Comparison of ENCODE assay signal across 8 cellular contexts in genomic region chr6:57173886-57174510, GRCh38. TPM values are rescaled to one million over a fixed set of nuclear protein-coding genes. Genes with fewer than 3 reads are reported as not detected.
A peak's percentile ranks its signal among the peaks of the same experiment; 100 is the strongest.
DNase-seq lines count a peak whose midpoint lies in the region; ATAC-seq, FAIRE-seq and TF ChIP-seq lines count a peak whose summit lies in the region.

No MANE protein-coding gene starts in this region.

- DNase-seq in GM12892 (ENCODE audit: insufficient read length) (no peak), SW480 (ENCODE audit: low spot score) (peak; percentile 46), fibroblast of the aortic adventitia (ENCODE audit: low read depth) (peak; percentile 87), NCI-H526 treated with DMSO at 0.1 percent for 48 hours (lab: John Stamatoyannopoulos, UW) (no peak)
- DNase-seq in stimulated activated naive B cell treated with anti-CD40 and anti-IgM and Interleukin-4, amounts not matched to agents 10 μg/mL and 1 μg/mL and 100 μg/mL, for 72 hours = no peak
- no peak for DNase-seq in stimulated activated CD8-positive, alpha-beta memory T cell treated with anti-CD3 and anti-CD28 coated beads, Interleukin-4, amount 100 ng/mL, for 48 hours

- no peaks in the 10 kb centered on the region for H3K27me3 Mint-ChIP-seq in stimulated activated naive B cell treated with anti-CD40 and anti-IgM and Interleukin-4, amounts not matched to agents 10 μg/mL and 1 μg/mL and 100 μg/mL, for 72 hours

- H3K4me3 ChIP-seq in fibroblast of the aortic adventitia (ENCODE audit: low read depth, low read length) = peak overlapping the region; percentile 72

- peak; percentile 60 for FAIRE-seq in GM12892 (lab: Jason Lieb, UNC)

- peak overlapping the region; percentile 54 to 97 for H3K4me3 Mint-ChIP-seq in stimulated activated naive B cell treated with anti-CD40 and anti-IgM and Interleukin-4, amounts not matched to agents 10 μg/mL and 1 μg/mL and 100 μg/mL, for 72 hours

- H3K9me3 Mint-ChIP-seq in stimulated activated naive B cell treated with anti-CD40 and anti-IgM and Interleukin-4, amounts not matched to agents 10 μg/mL and 1 μg/mL and 100 μg/mL, for 72 hours = no peaks in the 10 kb centered on the region

- peaks cover 2 to 9% of the 10 kb centered on the region in 2 donors for H3K36me3 Mint-ChIP-seq in stimulated activated naive B cell treated with anti-CD40 and anti-IgM and Interleukin-4, amounts not matched to agents 10 μg/mL and 1 μg/mL and 100 μg/mL, for 72 hours

- peaks cover 9 to 10% of the 10 kb centered on the region in 2 donors for H3K4me1 Mint-ChIP-seq in stimulated activated naive B cell treated with anti-CD40 and anti-IgM and Interleukin-4, amounts not matched to agents 10 μg/mL and 1 μg/mL and 100 μg/mL, for 72 hours

- H3K27ac ChIP-seq in 22Rv1 = 0 out of 2 replicates have a peak overlapping the region, but pooled peaks have one; percentile 34

- ATAC-seq in stimulated activated naive B cell treated with anti-CD40 and anti-IgM and Interleukin-4, amounts not matched to agents 10 μg/mL and 1 μg/mL and 100 μg/mL, for 72 hours (replicated peaks) = no peak
- no peak for ATAC-seq in GM18511 (IDR thresholded peaks at IDR 0.05; ENCODE audit: unreplicated experiment)

- H3K27ac Mint-ChIP-seq in stimulated activated naive B cell treated with anti-CD40 and anti-IgM and Interleukin-4, amounts not matched to agents 10 μg/mL and 1 μg/mL and 100 μg/mL, for 72 hours = no peak overlapping the region

- no peak for TF ChIP-seq POLR2A in GM12892 (IDR thresholded peaks at IDR 0.05; ENCODE audit: low read depth, low read length)

- TF ChIP-seq CTCF in 22Rv1 (IDR thresholded peaks at IDR 0.05) (no peak), fibroblast of the aortic adventitia (IDR thresholded peaks at IDR 0.05; ENCODE audit: insufficient read depth, low read length) (no peak)

RNA-seq across cellular contexts. Expression of gene BAG2, which starts 1.9 kb away (rescaled TPM):
- polyA plus RNA-seq in GM12892 (2012; ENCODE audit: missing spikeins) = 7.7 TPM
- total RNA-seq in fibroblast of the aortic adventitia (ENCODE audit: low replicate concordance) = 8.2 and 24.1 TPM in 2 replicates

RNA-seq across cellular contexts. Expression of gene RAB23, which starts 48.1 kb away (rescaled TPM):
- 3.0 TPM for polyA plus RNA-seq in GM12892 (2012; ENCODE audit: missing spikeins)
- 21.4 and 59.7 TPM in 2 replicates for total RNA-seq in fibroblast of the aortic adventitia (ENCODE audit: low replicate concordance)

Comparison
In these comparisons a context has a peak if more than half of its experiments do, and no peak if none do; other contexts are left out.
1. DNase-seq: peak in SW480 (single experiment) and fibroblast of the aortic adventitia (single experiment); none in GM12892 (single experiment), stimulated activated naive B cell treated with anti-CD40 and anti-IgM and Interleukin-4, amounts not matched to agents 10 μg/mL and 1 μg/mL and 100 μg/mL, for 72 hours (single experiment), stimulated activated CD8-positive, alpha-beta memory T cell treated with anti-CD3 and anti-CD28 coated beads, Interleukin-4, amount 100 ng/mL, for 48 hours (single experiment) and NCI-H526 treated with DMSO at 0.1 percent for 48 hours (single experiment).